Comparison of ENCODE assay signal across 9 cellular contexts in genomic region chr13:114099191-114099590, GRCh38. TPM values are rescaled to one million over a fixed set of nuclear protein-coding genes. Genes with fewer than 3 reads are reported as not detected.
DNase-seq lines count a peak whose midpoint lies in the region; ATAC-seq and TF ChIP-seq lines count a peak whose summit lies in the region.
"Had no signal": no experiment of that assay in that cellular context is flagged by ENCODE, and none has a peak within 500 bp of the region (broad histone marks: within the 10 kb centered on the region; RNA-seq: fewer than 3 reads in every experiment).

No MANE protein-coding gene starts in this region.

- H2BK120ac ChIP-seq in trophoblast cell (ENCODE audit: insufficient read depth, low read length, poor library complexity): peak overlapping the region; percentile 18

- H2AK5ac ChIP-seq in trophoblast cell (ENCODE audit: low read length): no peak overlapping the region

- H3K4me3 ChIP-seq in foreskin fibroblast (ENCODE audit: low read depth in 1 of 2, low read length in 2 of 2) (no peak overlapping the region), trophoblast cell (ENCODE audit: low read depth, low read length) (no peak overlapping the region)

- H2BK12ac ChIP-seq in trophoblast cell (ENCODE audit: low read length): no peak overlapping the region

- peak; percentile 18 for DNase-seq in activated T-cell treated with anti-CD3 and anti-CD28 coated beads, Interleukin-2, amount 50 U/mL, for 1 hour
- DNase-seq in activated T-cell treated with anti-CD3 and anti-CD28 coated beads for 4 hours: no peak
- peak; percentile 69 for DNase-seq in SK-MEL-5 (ENCODE audit: low read depth, low spot score)
- DNase-seq in foreskin fibroblast: peak; percentile 95 to 97
- DNase-seq in trophoblast cell: peak; percentile 36 to 47
- DNase-seq in DMS114 treated with DMSO at 0.1 percent for 48 hours (lab: John Stamatoyannopoulos, UW; ENCODE audit: unreplicated experiment): no peak
- DNase-seq in SIG-M5 treated with dmso at 0.1 percent for 504 hours (lab: John Stamatoyannopoulos, UW; ENCODE audit: unreplicated experiment): no peak

- H3K18ac ChIP-seq in trophoblast cell (ENCODE audit: low read length): no peak overlapping the region

- H2AFZ ChIP-seq in trophoblast cell (ENCODE audit: insufficient read depth, low read length, poor library complexity): no peak overlapping the region
- H2AFZ ChIP-seq: parathyroid adenoma had no signal

- H4K91ac ChIP-seq in trophoblast cell (ENCODE audit: low read depth, low read length): peak overlapping the region; percentile 29

- no peaks in the 10 kb centered on the region for H3K36me3 ChIP-seq in trophoblast cell (ENCODE audit: control insufficient read depth in 1 of 2, insufficient read depth in 2 of 2, low read length in 2 of 2)

- no peak overlapping the region for H3K14ac ChIP-seq in trophoblast cell (ENCODE audit: low read length)

- H4K8ac ChIP-seq in trophoblast cell (ENCODE audit: low read depth, low read length): no peak overlapping the region

- H3K4ac ChIP-seq in trophoblast cell (ENCODE audit: low read depth, low read length): no peak overlapping the region

- no CpG with 5 or more reads among the region's 15 CpGs for WGBS in trophoblast cell (ENCODE audit: extremely low coverage, insufficient coverage, insufficient read length)

- H3K27me3 ChIP-seq in trophoblast cell (ENCODE audit: insufficient read depth, low read length): no peaks in the 10 kb centered on the region

- H3K23ac ChIP-seq in trophoblast cell (ENCODE audit: low read length): no peak overlapping the region

- H3K4me2 ChIP-seq in trophoblast cell (ENCODE audit: low read length): no peak overlapping the region

- no peak overlapping the region for H3K9ac ChIP-seq in trophoblast cell (ENCODE audit: low read length)
- H3K9ac ChIP-seq: parathyroid adenoma had no signal

- H3K79me2 ChIP-seq in trophoblast cell (ENCODE audit: control insufficient read depth, insufficient read depth, low read length, poor library complexity): no peaks in the 10 kb centered on the region
- H3K79me2 ChIP-seq: parathyroid adenoma had no signal

- TF ChIP-seq CTCF in foreskin fibroblast (IDR thresholded peaks at IDR 0.05; ENCODE audit: low read depth, low read length): no peak

- no peak overlapping the region for H2BK5ac ChIP-seq in trophoblast cell (ENCODE audit: low read depth, low read length, poor library complexity)

- peak overlapping the region; percentile 2 for H3K27ac ChIP-seq in trophoblast cell (ENCODE audit: low read depth, low read length)
- H3K27ac ChIP-seq: parathyroid adenoma had no signal

- H3K9me3 ChIP-seq in trophoblast cell (ENCODE audit: insufficient read depth, low read depth, low read length): no peaks in the 10 kb centered on the region

- ATAC-seq in GM18502 (IDR thresholded peaks at IDR 0.05; ENCODE audit: poor library complexity, unreplicated experiment): no peak

- peaks cover 23 to 24% of the 10 kb centered on the region in 2 experiments for H3K4me1 ChIP-seq in trophoblast cell (ENCODE audit: control insufficient read depth in 1 of 2, insufficient read depth in 2 of 2, low read length in 2 of 2)
- H3K4me1 ChIP-seq: parathyroid adenoma had no signal

- H3K79me1 ChIP-seq in trophoblast cell (ENCODE audit: low read length): peaks cover 17% of the 10 kb centered on the region

- in situ Hi-C loops in SK-MEL-5 (cut with HindIII; ENCODE audit: low pct_unique_long_range_greater_than_20kb, low sequenced_read_pairs): no loop called here

- H4K12ac ChIP-seq in trophoblast cell (ENCODE audit: low read depth, low read length): no peak overlapping the region

RNA-seq across cellular contexts. Expression of gene RASA3, which starts 33.2 kb away (rescaled TPM):
- 17.8 and 18.3 TPM in 2 replicates for total RNA-seq in SK-MEL-5 (2014; rRNA removed; shearing (Covaris generic))
- 26.2 and 34.9 TPM in 2 replicates for polyA plus RNA-seq in SK-MEL-5 (2015; cell fraction: cytosol; rRNA removed)
- 36.2 and 44.3 TPM in 2 replicates for polyA plus RNA-seq in SK-MEL-5 (2015; cell fraction: nucleus; rRNA removed)
- polyA plus RNA-seq in trophoblast cell (2013): 12.8 and 13.0 TPM in 2 replicates

Comparison
In these comparisons a context has a peak if more than half of its experiments do, and no peak if none do; other contexts are left out.
1. DNase-seq: peak in activated T-cell treated with anti-CD3 and anti-CD28 coated beads, Interleukin-2, amount 50 U/mL, for 1 hour (single experiment), SK-MEL-5 (single experiment), foreskin fibroblast (2 of 2) and trophoblast cell (2 of 2); none in activated T-cell treated with anti-CD3 and anti-CD28 coated beads for 4 hours (single experiment), DMS114 treated with DMSO at 0.1 percent for 48 hours (single experiment) and SIG-M5 treated with dmso at 0.1 percent for 504 hours (single experiment).